In the genomic region with DNA sequence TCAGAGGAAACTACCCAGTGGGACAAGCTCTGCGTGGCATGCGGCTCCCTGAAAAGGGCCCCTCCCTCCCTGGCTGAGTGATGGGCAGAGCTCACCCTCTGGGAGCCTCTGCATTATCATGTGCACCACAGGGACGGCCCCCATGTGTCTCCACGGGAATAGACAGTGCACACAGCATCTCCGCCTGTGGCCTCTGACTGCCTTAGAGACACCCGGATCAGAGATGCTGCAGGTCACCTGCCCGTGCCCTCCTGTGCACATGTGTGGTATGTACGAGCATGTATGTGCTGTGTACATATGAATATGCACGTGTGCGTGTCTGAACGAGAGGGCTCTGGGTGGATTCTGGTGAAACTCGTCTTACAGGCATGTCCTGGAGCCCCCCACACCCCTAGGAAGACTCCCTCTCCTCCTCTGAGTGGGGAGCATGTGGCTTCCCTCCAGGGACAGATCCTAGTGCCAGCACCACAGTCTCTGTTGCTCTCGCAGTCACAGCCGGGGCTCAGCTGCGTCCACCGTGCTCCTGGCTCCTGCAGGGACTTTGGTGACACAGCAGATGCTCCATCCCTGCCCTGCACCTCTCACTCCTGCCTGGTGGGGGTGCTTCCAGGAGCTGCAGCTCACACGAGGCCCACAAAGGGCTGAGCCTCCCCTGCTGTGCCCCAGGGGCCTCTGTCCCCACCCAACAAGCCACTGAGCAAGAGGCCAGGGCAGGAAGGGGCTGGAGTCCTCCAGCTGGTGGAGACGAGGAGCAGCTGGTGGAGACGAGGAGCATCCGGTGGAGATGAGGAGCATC, we compare ENCODE assay signal across 27 cellular contexts. TPM values are rescaled to one million over a fixed set of nuclear protein-coding genes. Genes with fewer than 3 reads are reported as not detected.
DNase-seq lines count a peak whose midpoint lies in the region; ATAC-seq and TF ChIP-seq lines count a peak whose summit lies in the region.
"Had no signal": no experiment of that assay in that cellular context is flagged by ENCODE, and none has a peak within 500 bp of the region (broad histone marks: within the 10 kb centered on the region; RNA-seq: fewer than 3 reads in every experiment).

No MANE protein-coding gene starts in this region.

- TF ChIP-seq CTCF in heart right ventricle (IDR thresholded peaks at IDR 0.05) (no peak), WTC11 (IDR thresholded peaks at IDR 0.05) (no peak)

- no peaks in the 10 kb centered on the region for H3K4me1 Mint-ChIP-seq in WTC11
- H3K4me1 Mint-ChIP-seq in activated CD4-positive, alpha-beta T cell treated with anti-CD3 and anti-CD28 coated beads, Interleukin-2, amount 10 ng/mL, durations not matched to agents 24 days and 14 days, result no peaks in the 10 kb centered on the region
- H3K4me1 Mint-ChIP-seq: nephron had no signal

- POLR2A ChIA-PET in WTC11 (lab: Charles Lee), result no interaction called here

- H3K27me3 ChIP-seq in heart right ventricle (no peaks in the 10 kb centered on the region), aorta (ENCODE audit: control insufficient read depth in 1 of 2, insufficient read depth in 2 of 2, low read length in 1 of 2) (no peaks in the 10 kb centered on the region)
- H3K27me3 ChIP-seq: Peyer's patch, SJCRH30, upper lobe of left lung had no signal

- intact Hi-C loops in left ventricle myocardium superior (cut with micrococcal nuclease) (no loop called here), heart right ventricle (cut with DNase I) (loop anchor here in 1 of 10 donors (5.0 kb wide), 1 partner anchor 273 kb away; no protein-coding TSS in a partner anchor), aorta (cut with DNase I) (no loop called here)
- intact Hi-C loops in activated CD4-positive, alpha-beta T cell treated with anti-CD3 and anti-CD28 coated beads, Interleukin-2, amount 10 ng/mL, durations not matched to agents 24 days and 14 days (cut with micrococcal nuclease), result no loop called here

- DNase-seq in left ventricle myocardium superior, result peak; percentile 21
- DNase-seq in heart right ventricle, result no peak
- DNase-seq in WTC11 (ENCODE audit: low spot score), result no peak
- DNase-seq in aorta, result peak; percentile 30 to 41
- DNase-seq in activated CD4-positive, alpha-beta T cell treated with anti-CD3 and anti-CD28 coated beads, Interleukin-2, amount 10 ng/mL, durations not matched to agents 24 days and 14 days, result no peak
- DNase-seq in GM19238 (ENCODE audit: insufficient read length, low spot score), result no peak
- no peak for DNase-seq in COLO668 (lab: John Stamatoyannopoulos, UW; ENCODE audit: unreplicated experiment)
- DNase-seq: activated B cell treated with CpG ODN at 0.5 μM for 24 hours; activated naive CD4-positive, alpha-beta T cell treated with anti-CD3 and anti-CD28 coated beads, Interleukin-2, amount 50 U/mL, for 16 hours; C1 segment of cervical spinal cord; caudate nucleus; dermis blood vessel endothelial cell; esophagus squamous epithelium; hippocampal formation; NCI-H1092; NCI-H2029; NCI-H2227 treated with DMSO at 0.1 percent for 48 hours; NCI-H526 treated with DMSO at 0.1 percent for 48 hours; Peyer's patch; SJCRH30; stimulated activated CD4-positive, alpha-beta T cell treated with anti-CD3 and anti-CD28 coated beads, Interleukin-4, amount 100 ng/mL, for 24 hours had no signal

- ATAC-seq in left ventricle myocardium superior (no peak), heart right ventricle (no peak), WTC11 (no peak), aorta (ENCODE audit: low FRiP score) (no peak)
- ATAC-seq: stimulated activated memory B cell treated with anti-CD40 and anti-IgM and Interleukin-4, amounts not matched to agents 10 μg/mL and 1 μg/mL and 100 μg/mL, for 72 hours had no signal

- peaks cover 0 to 15% (median 9%) of the 10 kb centered on the region in 9 donors for H3K4me1 ChIP-seq in heart right ventricle
- H3K4me1 ChIP-seq in aorta (ENCODE audit: control insufficient read depth in 1 of 2, insufficient read depth in 2 of 2, low read length in 2 of 2), result no peaks in the 10 kb centered on the region

- H3K27ac Mint-ChIP-seq in WTC11, result no peak overlapping the region
- no peak overlapping the region for H3K27ac Mint-ChIP-seq in activated CD4-positive, alpha-beta T cell treated with anti-CD3 and anti-CD28 coated beads, Interleukin-2, amount 10 ng/mL, durations not matched to agents 24 days and 14 days
- H3K27ac Mint-ChIP-seq: activated B cell treated with CpG ODN at 0.5 μM for 24 hours; IgD-negative memory B cell; nephron; stimulated activated memory B cell treated with anti-CD40 and anti-IgM and Interleukin-4, amounts not matched to agents 10 μg/mL and 1 μg/mL and 100 μg/mL, for 72 hours had no signal

- H3K9me3 ChIP-seq in heart right ventricle, result peaks cover 0 to 3% (median 0%) of the 10 kb centered on the region in 11 donors
- peaks cover 6% of the 10 kb centered on the region for H3K9me3 ChIP-seq in iPS-18c (ENCODE audit: control insufficient read depth, insufficient read depth, low read length)
- no peaks in the 10 kb centered on the region for H3K9me3 ChIP-seq in aorta (ENCODE audit: control insufficient read depth, low read length)
- H3K9me3 ChIP-seq: Peyer's patch, SJCRH30 had no signal

- H3K9me3 Mint-ChIP-seq in WTC11, result peaks cover 37% of the 10 kb centered on the region
- peaks cover 10% of the 10 kb centered on the region for H3K9me3 Mint-ChIP-seq in activated CD4-positive, alpha-beta T cell treated with anti-CD3 and anti-CD28 coated beads, Interleukin-2, amount 10 ng/mL, durations not matched to agents 24 days and 14 days

- H3K27me3 Mint-ChIP-seq in WTC11 (ENCODE audit: low read depth), result peaks cover 13% of the 10 kb centered on the region
- no peaks in the 10 kb centered on the region for H3K27me3 Mint-ChIP-seq in activated CD4-positive, alpha-beta T cell treated with anti-CD3 and anti-CD28 coated beads, Interleukin-2, amount 10 ng/mL, durations not matched to agents 24 days and 14 days
- H3K27me3 Mint-ChIP-seq: activated B cell treated with CpG ODN at 0.5 μM for 24 hours; IgD-negative memory B cell; stimulated activated memory B cell treated with anti-CD40 and anti-IgM and Interleukin-4, amounts not matched to agents 10 μg/mL and 1 μg/mL and 100 μg/mL, for 72 hours had no signal

- peaks cover 32% of the 10 kb centered on the region for H3K36me3 Mint-ChIP-seq in WTC11
- peaks cover 26% of the 10 kb centered on the region for H3K36me3 Mint-ChIP-seq in activated CD4-positive, alpha-beta T cell treated with anti-CD3 and anti-CD28 coated beads, Interleukin-2, amount 10 ng/mL, durations not matched to agents 24 days and 14 days (ENCODE audit: low read depth)

- H3K27ac ChIP-seq in heart right ventricle (no peak overlapping the region), aorta (ENCODE audit: low read depth in 1 of 2, low read length in 2 of 2) (no peak overlapping the region)
- H3K27ac ChIP-seq: esophagus squamous epithelium, Peyer's patch, SJCRH30, upper lobe of left lung had no signal

- 85 to 86% methylated on average over 20 of the region's 20 CpGs for WGBS in heart right ventricle, 2 donors
- 87 to 89% methylated on average over 20 of the region's 20 CpGs for WGBS in aorta, 2 donors

- H3K4me3 ChIP-seq in heart right ventricle, result no peak overlapping the region
- peak overlapping the region; percentile 15; the same call in 1 of the 2 replicates for H3K4me3 ChIP-seq in iPS-18c (ENCODE audit: insufficient read depth, low read depth, low read length)
- no peak overlapping the region for H3K4me3 ChIP-seq in aorta (ENCODE audit: low read length in 2 of 2)
- H3K4me3 ChIP-seq: esophagus squamous epithelium, Peyer's patch, SJCRH30, upper lobe of left lung had no signal

- H3K36me3 ChIP-seq in heart right ventricle, result peaks cover 0 to 9% (median 0%) of the 10 kb centered on the region in 9 donors
- no peaks in the 10 kb centered on the region for H3K36me3 ChIP-seq in aorta (ENCODE audit: control insufficient read depth in 1 of 2, insufficient read depth in 2 of 2, low read length in 1 of 2)
- H3K36me3 ChIP-seq: esophagus squamous epithelium, Peyer's patch, SJCRH30 had no signal

- no peak overlapping the region for H3K4me3 Mint-ChIP-seq in WTC11
- no peak overlapping the region for H3K4me3 Mint-ChIP-seq in activated CD4-positive, alpha-beta T cell treated with anti-CD3 and anti-CD28 coated beads, Interleukin-2, amount 10 ng/mL, durations not matched to agents 24 days and 14 days
- H3K4me3 Mint-ChIP-seq: activated B cell treated with CpG ODN at 0.5 μM for 24 hours; IgD-negative memory B cell; nephron; stimulated activated memory B cell treated with anti-CD40 and anti-IgM and Interleukin-4, amounts not matched to agents 10 μg/mL and 1 μg/mL and 100 μg/mL, for 72 hours had no signal

- CTCF ChIA-PET in WTC11 (lab: Charles Lee), result no interaction called here

TF ChIP-seq in WTC11, 78 proteins besides CTCF, POLR2A, EP300 and RAD21:
- TF ChIP-seq NR3C1 (CRISPR knock-in tag; conservative IDR thresholded peaks at IDR 0.05; ENCODE audit: low read depth) (no peak), OVOL2 (CRISPR knock-in tag; IDR thresholded peaks at IDR 0.05; ENCODE audit: borderline replicate concordance) (no peak), ZNF263 (CRISPR knock-in tag; IDR thresholded peaks at IDR 0.05; ENCODE audit: low read depth) (peak; percentile 35; the same call in 1 of the 2 replicates), FOXP1 (CRISPR knock-in tag; IDR thresholded peaks at IDR 0.05; ENCODE audit: borderline replicate concordance) (no peak)

RNA-seq across cellular contexts. Expression of a gene that starts 19.6 kb away (rescaled TPM):
- total RNA-seq in left ventricle myocardium superior (0.37 TPM), heart right ventricle (under 1 TPM; 0.15 to 0.80 (median 0.23) TPM), WTC11 (2021) (0.27 to 0.50 TPM (median 0.37 TPM) in 3 replicates), aorta (1 to 10 TPM; 2.1 to 3.5 TPM)
- polyA plus RNA-seq in heart right ventricle (under 1 TPM; 0.09 to 0.37 TPM), aorta (under 1 TPM; 0.13 to 0.43 TPM)
- total RNA-seq in activated CD4-positive, alpha-beta T cell treated with anti-CD3 and anti-CD28 coated beads, Interleukin-2, amount 10 ng/mL, durations not matched to agents 24 days and 14 days, result 0.57 and 0.61 TPM in 2 replicates
- total RNA-seq: Daoy, esophagus squamous epithelium had no signal

Comparison
In these comparisons a context has a peak if more than half of its experiments do, and no peak if none do; other contexts are left out.
1. DNase-seq: peak in left ventricle myocardium superior (single experiment) and aorta (2 of 2); none in heart right ventricle (0 of 2), WTC11 (single experiment), activated CD4-positive, alpha-beta T cell treated with anti-CD3 and anti-CD28 coated beads, Interleukin-2, amount 10 ng/mL, durations not matched to agents 24 days and 14 days (single experiment), GM19238 (single experiment) and COLO668 (single experiment).